11 cellular contexts compared by ENCODE assay signal in genomic region chrX:44462851-44463250, GRCh38.
DNase-seq lines count a peak whose midpoint lies in the region; ATAC-seq and TF ChIP-seq lines count a peak whose summit lies in the region.
"Had no signal": no experiment of that assay in that cellular context is flagged by ENCODE, and none has a peak within 500 bp of the region (broad histone marks: within the 10 kb centered on the region; RNA-seq: fewer than 3 reads in every experiment).

No MANE protein-coding gene starts in this region.

- 20 to 35% (median 25%) methylated on average over 4 of the region's 4 CpGs for WGBS in psoas muscle, 3 donors

- peaks cover 0 to 8% (median 0%) of the 10 kb centered on the region in 3 donors for H3K27me3 ChIP-seq in psoas muscle (ENCODE audit: insufficient read depth in 3 of 3, low read length in 2 of 3)

- no peak overlapping the region for H3K27ac ChIP-seq in psoas muscle
- H3K27ac ChIP-seq: 22Rv1 had no signal

- no peak for ATAC-seq in psoas muscle
- ATAC-seq in HG02678 (IDR thresholded peaks at IDR 0.05; ENCODE audit: unreplicated experiment): no peak

- H3K4me1 ChIP-seq in psoas muscle: no peaks in the 10 kb centered on the region

- no peak overlapping the region for H3K4me3 ChIP-seq in psoas muscle

- intact Hi-C loops in psoas muscle (cut with DNase I): no loop called here

- no peaks in the 10 kb centered on the region for H3K9me3 ChIP-seq in psoas muscle

- TF ChIP-seq POLR2A in erythroblast (IDR thresholded peaks at IDR 0.05; ENCODE audit: low read length): no peak

- no peak for TF ChIP-seq CTCF in psoas muscle (IDR thresholded peaks at IDR 0.05)

- H3K36me3 ChIP-seq in psoas muscle (ENCODE audit: insufficient read depth in 1 of 2, low read depth in 1 of 2): no peaks in the 10 kb centered on the region

- DNase-seq in DMS53 (lab: John Stamatoyannopoulos, UW): peak; percentile 49
- no peak for DNase-seq in DMS53 treated with DMSO at 0.1 percent for 48 hours (lab: John Stamatoyannopoulos, UW; ENCODE audit: unreplicated experiment)
- peak; percentile 16 for DNase-seq in NCI-H2029 treated with DMSO at 0.1 percent for 48 hours (lab: John Stamatoyannopoulos, UW)
- DNase-seq in fibroblast of gingiva (ENCODE audit: low read depth): peak; percentile 31
- DNase-seq in putamen (ENCODE audit: low spot score): peak; percentile 7
- DNase-seq in erythroblast (lab: John Stamatoyannopoulos, UW): no peak
- DNase-seq in psoas muscle: no peak
- DNase-seq: activated naive CD4-positive, alpha-beta T cell treated with anti-CD3 and anti-CD28 coated beads for 36 hours; trophoblast cell had no signal

Comparison
In these comparisons a context has a peak if more than half of its experiments do, and no peak if none do; other contexts are left out.
1. DNase-seq: peak in DMS53 (single experiment), NCI-H2029 treated with DMSO at 0.1 percent for 48 hours (single experiment), fibroblast of gingiva (single experiment) and putamen (single experiment); none in DMS53 treated with DMSO at 0.1 percent for 48 hours (single experiment), erythroblast (0 of 2) and psoas muscle (0 of 2).